28 cellular contexts compared by ENCODE assay signal in the genomic region with DNA sequence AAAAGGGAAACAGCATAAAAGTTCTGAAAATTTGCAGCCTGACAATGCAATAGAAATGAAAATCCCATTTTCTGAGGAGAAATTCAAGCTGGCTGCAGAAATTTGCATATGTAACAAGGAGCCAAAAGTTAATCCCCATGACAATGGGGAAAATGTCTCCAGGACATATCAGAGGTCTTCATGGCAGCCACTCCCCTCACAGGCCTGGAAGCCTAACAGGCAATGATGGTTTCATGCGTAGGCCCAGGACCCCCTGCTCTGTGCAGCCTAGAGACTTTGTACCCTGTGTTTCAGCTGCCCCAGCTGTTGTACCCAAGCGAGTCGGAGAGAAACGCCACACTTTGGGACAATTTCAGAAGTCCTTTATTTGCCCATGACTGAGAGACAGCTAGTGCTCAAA.
"Had no signal": no experiment of that assay in that cellular context is flagged by ENCODE, and none has a peak within 500 bp of the region (broad histone marks: within the 10 kb centered on the region; RNA-seq: fewer than 3 reads in every experiment).

No MANE protein-coding gene starts in this region.

- H3K4me3 ChIP-seq: ascending aorta, breast epithelium, cardiac muscle cell, colonic mucosa, esophagus squamous epithelium, gastroesophageal sphincter, heart right ventricle had no signal

- H3K4me1 ChIP-seq: ascending aorta, breast epithelium, colonic mucosa, esophagus squamous epithelium, gastroesophageal sphincter, heart right ventricle had no signal

- H3K27me3 Mint-ChIP-seq: activated CD4-positive, alpha-beta memory T cell treated with anti-CD3 and anti-CD28 coated beads, Interleukin-2, amount 10 ng/mL, durations not matched to agents 7 days and 5 days; activated CD4-positive, alpha-beta T cell treated with anti-CD3 and anti-CD28 coated beads, Interleukin-2, amount 10 ng/mL, durations not matched to agents 7 days and 5 days; activated naive CD4-positive, alpha-beta T cell treated with anti-CD3 and anti-CD28 coated beads, Interleukin-2, amount 10 ng/mL, durations not matched to agents 7 days and 5 days; activated naive CD8-positive, alpha-beta T cell treated with anti-CD3 and anti-CD28 coated beads, Interleukin-2, amount 10 ng/mL, durations not matched to agents 7 days and 5 days; activated T-cell treated with anti-CD3 and anti-CD28 coated beads, Interleukin-2, amount 50 U/mL, for 24 hours had no signal

- DNase-seq: activated CD4-positive, alpha-beta memory T cell treated with anti-CD3 and anti-CD28 coated beads, Interleukin-2, amount 10 ng/mL, durations not matched to agents 7 days and 5 days; activated CD4-positive, alpha-beta T cell treated with anti-CD3 and anti-CD28 coated beads for 1 hour; activated CD4-positive, alpha-beta T cell treated with anti-CD3 and anti-CD28 coated beads for 4 hours; activated CD4-positive, alpha-beta T cell treated with anti-CD3 and anti-CD28 coated beads, Interleukin-2, amount 10 ng/mL, durations not matched to agents 7 days and 5 days; activated CD4-positive, alpha-beta T cell treated with anti-CD3 and anti-CD28 coated beads, Interleukin-2, amount 50 U/mL, for 4 hours; activated CD8-positive, alpha-beta memory T cell treated with anti-CD3 and anti-CD28 coated beads, Interleukin-2, amount 50 U/mL, for 48 hours; activated gamma-delta T cell; activated naive CD4-positive, alpha-beta T cell; activated naive CD4-positive, alpha-beta T cell treated with anti-CD3 and anti-CD28 coated beads, Interleukin-2, amount 10 ng/mL, durations not matched to agents 7 days and 5 days; activated naive CD8-positive, alpha-beta T cell treated with anti-CD3 and anti-CD28 coated beads, Interleukin-2, amount 10 ng/mL, durations not matched to agents 7 days and 5 days; activated T-cell treated with anti-CD3 and anti-CD28 coated beads for 4 hours; activated T-cell treated with anti-CD3 and anti-CD28 coated beads, Interleukin-2, amount 50 U/mL, for 24 hours; activated T-cell treated with anti-CD3 and anti-CD28 coated beads, Interleukin-2, amount 50 U/mL, for 72 hours; central memory CD4-positive, alpha-beta T cell; cerebellar nuclear complex; colonic mucosa; effector CD8-positive, alpha-beta T cell; esophagus squamous epithelium; foreskin melanocyte; heart right ventricle; T-helper 2 cell had no signal

- H3K27ac ChIP-seq: ascending aorta, breast epithelium, cardiac muscle cell, colonic mucosa, epithelial cell of prostate, esophagus squamous epithelium, gastroesophageal sphincter, heart right ventricle had no signal

- ATAC-seq: activated naive CD4-positive, alpha-beta T cell treated with anti-CD3 and anti-CD28 coated beads, Interleukin-2, amount 50 U/mL, for 72 hours; activated T-cell treated with anti-CD3 and anti-CD28 coated beads, Interleukin-2, amount 50 U/mL, for 72 hours; gastroesophageal sphincter; heart right ventricle had no signal

- H3K27ac Mint-ChIP-seq: activated CD4-positive, alpha-beta memory T cell treated with anti-CD3 and anti-CD28 coated beads, Interleukin-2, amount 10 ng/mL, durations not matched to agents 7 days and 5 days; activated CD4-positive, alpha-beta T cell treated with anti-CD3 and anti-CD28 coated beads, Interleukin-2, amount 10 ng/mL, durations not matched to agents 7 days and 5 days; activated naive CD4-positive, alpha-beta T cell treated with anti-CD3 and anti-CD28 coated beads, Interleukin-2, amount 10 ng/mL, durations not matched to agents 7 days and 5 days; activated naive CD4-positive, alpha-beta T cell treated with anti-CD3 and anti-CD28 coated beads, Interleukin-2, amount 50 U/mL, for 72 hours; activated naive CD8-positive, alpha-beta T cell treated with anti-CD3 and anti-CD28 coated beads, Interleukin-2, amount 10 ng/mL, durations not matched to agents 7 days and 5 days; activated T-cell treated with anti-CD3 and anti-CD28 coated beads, Interleukin-2, amount 50 U/mL, for 24 hours; activated T-cell treated with anti-CD3 and anti-CD28 coated beads, Interleukin-2, amount 50 U/mL, for 72 hours; brain had no signal

- H3K36me3 ChIP-seq: ascending aorta, breast epithelium, cardiac muscle cell, colonic mucosa, esophagus squamous epithelium, gastroesophageal sphincter, heart right ventricle had no signal

- H3K4me1 Mint-ChIP-seq: activated CD4-positive, alpha-beta memory T cell treated with anti-CD3 and anti-CD28 coated beads, Interleukin-2, amount 10 ng/mL, durations not matched to agents 7 days and 5 days; activated CD4-positive, alpha-beta T cell treated with anti-CD3 and anti-CD28 coated beads, Interleukin-2, amount 10 ng/mL, durations not matched to agents 7 days and 5 days; activated naive CD4-positive, alpha-beta T cell treated with anti-CD3 and anti-CD28 coated beads, Interleukin-2, amount 10 ng/mL, durations not matched to agents 7 days and 5 days; activated naive CD8-positive, alpha-beta T cell treated with anti-CD3 and anti-CD28 coated beads, Interleukin-2, amount 10 ng/mL, durations not matched to agents 7 days and 5 days; brain had no signal

- H3K4me3 Mint-ChIP-seq: activated CD4-positive, alpha-beta memory T cell treated with anti-CD3 and anti-CD28 coated beads, Interleukin-2, amount 10 ng/mL, durations not matched to agents 7 days and 5 days; activated CD4-positive, alpha-beta T cell treated with anti-CD3 and anti-CD28 coated beads, Interleukin-2, amount 10 ng/mL, durations not matched to agents 7 days and 5 days; activated naive CD4-positive, alpha-beta T cell treated with anti-CD3 and anti-CD28 coated beads, Interleukin-2, amount 10 ng/mL, durations not matched to agents 7 days and 5 days; activated naive CD8-positive, alpha-beta T cell treated with anti-CD3 and anti-CD28 coated beads, Interleukin-2, amount 10 ng/mL, durations not matched to agents 7 days and 5 days; activated T-cell treated with anti-CD3 and anti-CD28 coated beads, Interleukin-2, amount 50 U/mL, for 24 hours; activated T-cell treated with anti-CD3 and anti-CD28 coated beads, Interleukin-2, amount 50 U/mL, for 72 hours; brain had no signal

- H3K36me3 Mint-ChIP-seq: activated naive CD4-positive, alpha-beta T cell treated with anti-CD3 and anti-CD28 coated beads, Interleukin-2, amount 10 ng/mL, durations not matched to agents 7 days and 5 days; activated naive CD8-positive, alpha-beta T cell treated with anti-CD3 and anti-CD28 coated beads, Interleukin-2, amount 10 ng/mL, durations not matched to agents 7 days and 5 days; brain had no signal

- H3K9me3 ChIP-seq: ascending aorta, breast epithelium, colonic mucosa, gastroesophageal sphincter, heart right ventricle had no signal

- H3K27me3 ChIP-seq: ascending aorta, breast epithelium, cardiac muscle cell, colonic mucosa, esophagus squamous epithelium, gastroesophageal sphincter, heart right ventricle had no signal
